ENCODE assay signal across 18 cellular contexts in genomic region chr9:4842734-4843133, GRCh38. TPM values are rescaled to one million over a fixed set of nuclear protein-coding genes. Genes with fewer than 3 reads are reported as not detected.
A peak's percentile ranks its signal among the peaks of the same experiment; 100 is the strongest.
DNase-seq lines count a peak whose midpoint lies in the region; ATAC-seq lines count a peak whose summit lies in the region.
"Had no signal": no experiment of that assay in that cellular context is flagged by ENCODE, and none has a peak within 500 bp of the region (broad histone marks: within the 10 kb centered on the region; RNA-seq: fewer than 3 reads in every experiment).

No MANE protein-coding gene starts in this region.

- no peak overlapping the region for H3K4me3 Mint-ChIP-seq in activated CD4-positive, alpha-beta T cell treated with anti-CD3 and anti-CD28 coated beads for 36 hours
- H3K4me3 Mint-ChIP-seq in stimulated activated memory B cell treated with anti-CD40 and anti-IgM and Interleukin-4, amounts not matched to agents 10 μg/mL and 1 μg/mL and 100 μg/mL, for 72 hours = no peak overlapping the region
- H3K4me3 Mint-ChIP-seq: CD4-positive, alpha-beta T cell had no signal

- intact Hi-C loops in activated CD4-positive, alpha-beta T cell treated with anti-CD3 and anti-CD28 coated beads for 36 hours (cut with DNase I, micrococcal nuclease) = no loop called here

- H3K36me3 Mint-ChIP-seq in activated CD4-positive, alpha-beta T cell treated with anti-CD3 and anti-CD28 coated beads for 36 hours (ENCODE audit: low read depth) = peaks cover 43% of the 10 kb centered on the region
- peaks cover 44% of the 10 kb centered on the region for H3K36me3 Mint-ChIP-seq in stimulated activated memory B cell treated with anti-CD40 and anti-IgM and Interleukin-4, amounts not matched to agents 10 μg/mL and 1 μg/mL and 100 μg/mL, for 72 hours

- POLR2A ChIA-PET in activated CD4-positive, alpha-beta T cell treated with anti-CD3 and anti-CD28 coated beads for 36 hours (lab: Charles Lee) = no interaction called here

- peaks cover 28% of the 10 kb centered on the region for H3K4me1 Mint-ChIP-seq in activated CD4-positive, alpha-beta T cell treated with anti-CD3 and anti-CD28 coated beads for 36 hours
- H3K4me1 Mint-ChIP-seq in stimulated activated memory B cell treated with anti-CD40 and anti-IgM and Interleukin-4, amounts not matched to agents 10 μg/mL and 1 μg/mL and 100 μg/mL, for 72 hours = peaks cover 14% of the 10 kb centered on the region

- H3K27me3 Mint-ChIP-seq in activated CD4-positive, alpha-beta T cell treated with anti-CD3 and anti-CD28 coated beads for 36 hours = no peaks in the 10 kb centered on the region
- H3K27me3 Mint-ChIP-seq in stimulated activated memory B cell treated with anti-CD40 and anti-IgM and Interleukin-4, amounts not matched to agents 10 μg/mL and 1 μg/mL and 100 μg/mL, for 72 hours = no peaks in the 10 kb centered on the region
- H3K27me3 Mint-ChIP-seq: CD4-positive, alpha-beta T cell had no signal

- peak; percentile 13 for ATAC-seq in activated CD4-positive, alpha-beta T cell treated with anti-CD3 and anti-CD28 coated beads for 36 hours
- ATAC-seq in stimulated activated memory B cell treated with anti-CD40 and anti-IgM and Interleukin-4, amounts not matched to agents 10 μg/mL and 1 μg/mL and 100 μg/mL, for 72 hours = no peak
- ATAC-seq in HG03521 (IDR thresholded peaks at IDR 0.05; ENCODE audit: unreplicated experiment) (no peak), HG02759 (IDR thresholded peaks at IDR 0.05; ENCODE audit: unreplicated experiment) (no peak)

- no peaks in the 10 kb centered on the region for H3K9me3 Mint-ChIP-seq in activated CD4-positive, alpha-beta T cell treated with anti-CD3 and anti-CD28 coated beads for 36 hours (ENCODE audit: low read depth)
- no peaks in the 10 kb centered on the region for H3K9me3 Mint-ChIP-seq in stimulated activated memory B cell treated with anti-CD40 and anti-IgM and Interleukin-4, amounts not matched to agents 10 μg/mL and 1 μg/mL and 100 μg/mL, for 72 hours
- H3K9me3 Mint-ChIP-seq: CD4-positive, alpha-beta T cell had no signal

- CTCF ChIA-PET in activated CD4-positive, alpha-beta T cell treated with anti-CD3 and anti-CD28 coated beads for 36 hours (lab: Charles Lee) = interaction anchor here (0.6 to 0.8 kb wide), 3 partner anchors 80 to 1055 kb away, joined by 3 to 4 read pairs (median 3); no protein-coding TSS in a partner anchor

- DNase-seq in activated CD4-positive, alpha-beta T cell treated with anti-CD3 and anti-CD28 coated beads for 36 hours = no peak
- no peak for DNase-seq in activated CD4-positive, alpha-beta T cell treated with anti-CD3 and anti-CD28 coated beads for 4 hours
- DNase-seq in OCI-M1 (lab: John Stamatoyannopoulos, UW) = peak; percentile 93
- peak; percentile 29 for DNase-seq in kidney tubule cell (ENCODE audit: low spot score)
- DNase-seq in activated CD4-positive, CD25-positive, alpha-beta regulatory T cell treated with anti-CD3 and anti-CD28 coated beads, Interleukin-2, amount 50 U/mL, for 72 hours = no peak
- DNase-seq: BE2C; Calu3; CD4-positive, alpha-beta T cell; DMS53; NCI-H1417 treated with DMSO at 0.1 percent for 48 hours; NCI-H2029; NCI-H2171 treated with DMSO at 0.1 percent for 48 hours; NCI-H446 treated with DMSO at 0.1 percent for 48 hours; NCI-H748 treated with DMSO at 0.1 percent for 48 hours; PC-9 had no signal

- H3K27ac Mint-ChIP-seq in activated CD4-positive, alpha-beta T cell treated with anti-CD3 and anti-CD28 coated beads for 36 hours = no peak overlapping the region
- peak overlapping the region; percentile 34 for H3K27ac Mint-ChIP-seq in stimulated activated memory B cell treated with anti-CD40 and anti-IgM and Interleukin-4, amounts not matched to agents 10 μg/mL and 1 μg/mL and 100 μg/mL, for 72 hours
- H3K27ac Mint-ChIP-seq: CD4-positive, alpha-beta T cell had no signal

RNA-seq across cellular contexts. Expression of gene RCL1, which starts 50.0 kb away (rescaled TPM):
- total RNA-seq in activated CD4-positive, alpha-beta T cell treated with anti-CD3 and anti-CD28 coated beads for 36 hours = 10 to 100 TPM; 27.0 to 36.4 TPM

Comparison
In these comparisons a context has a peak if more than half of its experiments do, and no peak if none do; other contexts are left out.
1. DNase-seq: peak in OCI-M1 (single experiment) and kidney tubule cell (single experiment); none in activated CD4-positive, alpha-beta T cell treated with anti-CD3 and anti-CD28 coated beads for 36 hours (single experiment), activated CD4-positive, alpha-beta T cell treated with anti-CD3 and anti-CD28 coated beads for 4 hours (0 of 2) and activated CD4-positive, CD25-positive, alpha-beta regulatory T cell treated with anti-CD3 and anti-CD28 coated beads, Interleukin-2, amount 50 U/mL, for 72 hours (single experiment).